ENCODE assay signal across 6 cellular contexts in the genomic region with DNA sequence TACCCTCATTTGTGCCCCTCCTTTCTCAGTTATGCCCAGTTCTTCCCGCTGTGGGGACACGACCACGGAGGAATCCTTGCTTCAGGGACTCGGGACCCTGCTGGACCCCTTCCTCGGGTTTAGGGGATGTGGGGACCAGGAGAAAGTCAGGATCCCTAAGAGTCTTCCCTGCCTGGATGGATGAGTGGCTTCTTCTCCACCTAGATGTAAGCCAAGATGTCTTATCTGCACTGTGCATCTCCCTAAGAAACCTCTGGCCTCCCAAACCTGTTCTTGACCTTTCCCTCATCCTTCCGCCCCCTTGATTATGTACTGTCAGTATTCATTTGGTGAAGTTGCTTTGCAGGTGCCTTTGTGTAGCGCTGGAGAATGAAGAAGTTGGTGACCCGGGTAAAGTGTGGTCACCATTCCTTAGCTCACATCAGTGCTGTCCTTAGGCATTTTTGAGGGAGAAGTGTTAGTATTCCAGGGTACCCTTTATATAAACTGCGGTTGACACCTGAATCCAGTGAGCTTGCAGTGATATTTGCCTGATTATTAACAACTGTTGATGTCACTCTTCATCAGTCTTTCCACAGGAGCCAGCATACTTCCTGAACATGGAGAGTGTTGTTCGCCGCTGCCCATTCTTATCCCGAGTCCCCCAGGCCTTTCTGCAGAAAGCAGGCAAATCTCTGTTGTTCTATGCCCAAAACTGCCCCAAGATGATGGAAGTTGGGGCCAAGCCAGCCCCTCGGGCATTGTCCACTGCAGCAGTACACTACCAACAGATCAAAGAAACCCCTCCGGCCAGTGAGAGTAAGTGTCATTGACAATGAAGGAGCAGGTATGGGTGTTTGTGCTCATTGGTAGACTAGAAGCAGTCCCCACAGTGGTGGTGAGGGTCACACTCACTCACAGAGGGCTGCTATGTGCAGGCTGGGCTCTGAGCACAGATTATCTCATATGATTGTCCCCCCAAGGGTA. TPM values are rescaled to one million over a fixed set of nuclear protein-coding genes. Genes with fewer than 3 reads are reported as not detected.
A peak's percentile ranks its signal among the peaks of the same experiment; 100 is the strongest.
DNase-seq lines count a peak whose midpoint lies in the region; ATAC-seq and TF ChIP-seq lines count a peak whose summit lies in the region.

No MANE protein-coding gene starts in this region.

- peak overlapping the region; percentile 82 to 90 for H3K4me3 ChIP-seq in CD4-positive, alpha-beta memory T cell (ENCODE audit: low read length in 2 of 2)
- H3K4me3 ChIP-seq in lower lobe of right lung, result peak overlapping the region; percentile 99

- peaks cover 52% of the 10 kb centered on the region for H3K4me1 ChIP-seq in CD4-positive, alpha-beta memory T cell (ENCODE audit: insufficient read depth, low read length)
- H3K4me1 ChIP-seq in lower lobe of right lung, result peaks cover 91% of the 10 kb centered on the region

- H3K27ac Mint-ChIP-seq in CD4-positive, alpha-beta memory T cell, result peak overlapping the region; percentile 91 to 99 (median 96)
- H3K27ac Mint-ChIP-seq in activated CD4-positive, alpha-beta memory T cell treated with anti-CD3 and anti-CD28 coated beads, Interleukin-2, amount 10 ng/mL, durations not matched to agents 7 days and 5 days, result peak overlapping the region; percentile 89

- peak overlapping the region; percentile 93 to 99 (median 96) for H3K4me3 Mint-ChIP-seq in CD4-positive, alpha-beta memory T cell
- H3K4me3 Mint-ChIP-seq in activated CD4-positive, alpha-beta memory T cell treated with anti-CD3 and anti-CD28 coated beads, Interleukin-2, amount 10 ng/mL, durations not matched to agents 7 days and 5 days, result peak overlapping the region; percentile 99

- POLR2A ChIA-PET in CD4-positive, alpha-beta memory T cell (lab: Charles Lee; ENCODE audit: partially characterized antibody), result interaction anchor here (1.4 to 1.9 kb wide), 3 partner anchors 10 to 22 kb away, joined by 3 to 14 read pairs (median 4); no protein-coding TSS in a partner anchor
- POLR2A ChIA-PET in activated CD4-positive, alpha-beta memory T cell treated with anti-CD3 and anti-CD28 coated beads, Interleukin-2, amount 10 ng/mL, durations not matched to agents 7 days and 5 days (lab: Charles Lee), result interaction anchor here (1.1 kb wide), 2 partner anchors 11 to 44 kb away, joined by 3 read pairs; no protein-coding TSS in a partner anchor

- H3K9me3 Mint-ChIP-seq in CD4-positive, alpha-beta memory T cell, result no peaks in the 10 kb centered on the region
- H3K9me3 Mint-ChIP-seq in activated CD4-positive, alpha-beta memory T cell treated with anti-CD3 and anti-CD28 coated beads, Interleukin-2, amount 10 ng/mL, durations not matched to agents 7 days and 5 days, result no peaks in the 10 kb centered on the region

- intact Hi-C loops in CD4-positive, alpha-beta memory T cell (cut with micrococcal nuclease), result loop anchor here (1.0 to 2.0 kb wide), 2 partner anchors 18 to 45 kb away; partner anchors contain the start of gene POC1A
- intact Hi-C loops in lower lobe of right lung (cut with DNase I), result no loop called here

- peaks cover 21% of the 10 kb centered on the region for H3K36me3 ChIP-seq in CD4-positive, alpha-beta memory T cell (ENCODE audit: insufficient read depth, low read length)
- H3K36me3 ChIP-seq in lower lobe of right lung, result peaks cover 44% of the 10 kb centered on the region

- CTCF ChIA-PET in CD4-positive, alpha-beta memory T cell (lab: Charles Lee; ENCODE audit: partially characterized antibody), result interaction anchor here (0.7 kb wide), 1 partner anchor 22 kb away, joined by 3 read pairs; no protein-coding TSS in a partner anchor
- CTCF ChIA-PET in activated CD4-positive, alpha-beta memory T cell treated with anti-CD3 and anti-CD28 coated beads, Interleukin-2, amount 10 ng/mL, durations not matched to agents 7 days and 5 days (lab: Charles Lee), result no interaction called here

- H3K27me3 ChIP-seq in CD4-positive, alpha-beta memory T cell (ENCODE audit: insufficient read depth, low read length), result no peaks in the 10 kb centered on the region
- H3K27me3 ChIP-seq in lower lobe of right lung (ENCODE audit: low read depth), result no peaks in the 10 kb centered on the region

- ATAC-seq in lower lobe of right lung (no peak), GM21528 (IDR thresholded peaks at IDR 0.05; ENCODE audit: low FRiP score, unreplicated experiment) (no peak)

- peaks cover 27 to 60% (median 49%) of the 10 kb centered on the region in 4 donors for H3K4me1 Mint-ChIP-seq in CD4-positive, alpha-beta memory T cell
- H3K4me1 Mint-ChIP-seq in activated CD4-positive, alpha-beta memory T cell treated with anti-CD3 and anti-CD28 coated beads, Interleukin-2, amount 10 ng/mL, durations not matched to agents 7 days and 5 days, result peaks cover 62% of the 10 kb centered on the region

- no peaks in the 10 kb centered on the region for H3K9me3 ChIP-seq in CD4-positive, alpha-beta memory T cell (ENCODE audit: control insufficient read depth in 1 of 2, low read length in 2 of 2)
- no peaks in the 10 kb centered on the region for H3K9me3 ChIP-seq in lower lobe of right lung

- no peaks in the 10 kb centered on the region for H3K27me3 Mint-ChIP-seq in CD4-positive, alpha-beta memory T cell
- no peaks in the 10 kb centered on the region for H3K27me3 Mint-ChIP-seq in activated CD4-positive, alpha-beta memory T cell treated with anti-CD3 and anti-CD28 coated beads, Interleukin-2, amount 10 ng/mL, durations not matched to agents 7 days and 5 days

- peak overlapping the region; percentile 92 for H3K27ac ChIP-seq in CD4-positive, alpha-beta memory T cell (ENCODE audit: low read depth, low read length)
- H3K27ac ChIP-seq in lower lobe of right lung, result peak overlapping the region; percentile 91

- no peak for DNase-seq in CD4-positive, alpha-beta memory T cell
- no peak for DNase-seq in activated CD4-positive, alpha-beta memory T cell treated with anti-CD3 and anti-CD28 coated beads, Interleukin-2, amount 10 ng/mL, durations not matched to agents 7 days and 5 days
- DNase-seq in lower lobe of right lung, result no peak
- no peak for DNase-seq in NK-92 (lab: John Stamatoyannopoulos, UW; ENCODE audit: unreplicated experiment)
- DNase-seq in globus pallidus (ENCODE audit: low spot score), result no peak

- peaks cover 26 to 43% of the 10 kb centered on the region in 2 donors for H3K36me3 Mint-ChIP-seq in CD4-positive, alpha-beta memory T cell
- H3K36me3 Mint-ChIP-seq in activated CD4-positive, alpha-beta memory T cell treated with anti-CD3 and anti-CD28 coated beads, Interleukin-2, amount 10 ng/mL, durations not matched to agents 7 days and 5 days (ENCODE audit: low read depth), result peaks cover 52% of the 10 kb centered on the region

- no peak for TF ChIP-seq CTCF in lower lobe of right lung (IDR thresholded peaks at IDR 0.05)

RNA-seq across cellular contexts. Expression of gene ALAS1, which starts 1.0 kb away (rescaled TPM):
- 10 to 100 TPM; 30.0 to 34.6 TPM for total RNA-seq in CD4-positive, alpha-beta memory T cell
- polyA plus RNA-seq in CD4-positive, alpha-beta memory T cell, result 10 to 100 TPM; 30.5 to 35.4 TPM
- 10 to 100 TPM; 62.1 to 62.6 TPM for total RNA-seq in activated CD4-positive, alpha-beta memory T cell treated with anti-CD3 and anti-CD28 coated beads, Interleukin-2, amount 10 ng/mL, durations not matched to agents 7 days and 5 days
- total RNA-seq in lower lobe of right lung, result 103 TPM

RNA-seq across cellular contexts. Expression of gene TLR9, which starts 26.5 kb away (rescaled TPM):
- 1 to 10 TPM; 2.3 to 3.0 TPM for total RNA-seq in CD4-positive, alpha-beta memory T cell
- polyA plus RNA-seq in CD4-positive, alpha-beta memory T cell, result not detected
- under 1 TPM; 0.55 to 0.83 TPM for total RNA-seq in activated CD4-positive, alpha-beta memory T cell treated with anti-CD3 and anti-CD28 coated beads, Interleukin-2, amount 10 ng/mL, durations not matched to agents 7 days and 5 days
- total RNA-seq in lower lobe of right lung, result 1.0 TPM

RNA-seq across cellular contexts. Expression of gene TWF2, which starts 40.0 kb away (rescaled TPM):
- 10 to 100 TPM; 69.3 to 76.1 TPM for total RNA-seq in CD4-positive, alpha-beta memory T cell
- polyA plus RNA-seq in CD4-positive, alpha-beta memory T cell, result 100 to 1,000 TPM; 122 to 124 TPM
- total RNA-seq in activated CD4-positive, alpha-beta memory T cell treated with anti-CD3 and anti-CD28 coated beads, Interleukin-2, amount 10 ng/mL, durations not matched to agents 7 days and 5 days, result 100 to 1,000 TPM; 118 to 119 TPM
- total RNA-seq in lower lobe of right lung, result 62.2 TPM

RNA-seq across cellular contexts. Expression of gene POC1A, which starts 44.7 kb away (rescaled TPM):
- total RNA-seq in CD4-positive, alpha-beta memory T cell, result 1 to 10 TPM in 1 of 2 experiments, under 1 TPM in 1; 0.99 to 1.1 TPM
- 1 to 10 TPM in 1 of 2 donors, under 1 TPM in 1; 0.36 to 2.4 TPM for polyA plus RNA-seq in CD4-positive, alpha-beta memory T cell
- total RNA-seq in activated CD4-positive, alpha-beta memory T cell treated with anti-CD3 and anti-CD28 coated beads, Interleukin-2, amount 10 ng/mL, durations not matched to agents 7 days and 5 days, result 10 to 100 TPM; 24.8 to 25.6 TPM
- 2.7 TPM for total RNA-seq in lower lobe of right lung

RNA-seq across cellular contexts. Expression of gene PPM1M, which starts 46.6 kb away (rescaled TPM):
- total RNA-seq in CD4-positive, alpha-beta memory T cell, result 10 to 100 TPM; 70.2 to 81.1 TPM
- polyA plus RNA-seq in CD4-positive, alpha-beta memory T cell, result 10 to 100 TPM; 52.0 to 85.3 TPM
- total RNA-seq in activated CD4-positive, alpha-beta memory T cell treated with anti-CD3 and anti-CD28 coated beads, Interleukin-2, amount 10 ng/mL, durations not matched to agents 7 days and 5 days, result 100 to 1,000 TPM; 123 to 124 TPM
- 53.4 TPM for total RNA-seq in lower lobe of right lung
